In genomic region chr4:132065940-132066495, GRCh38 we compare ENCODE assay signal across 19 cellular contexts.
A peak's percentile ranks its signal among the peaks of the same experiment; 100 is the strongest.
DNase-seq lines count a peak whose midpoint lies in the region; ATAC-seq and TF ChIP-seq lines count a peak whose summit lies in the region.
"Had no signal": no experiment of that assay in that cellular context is flagged by ENCODE, and none has a peak within 500 bp of the region (broad histone marks: within the 10 kb centered on the region; RNA-seq: fewer than 3 reads in every experiment).

No MANE protein-coding gene starts in this region.

- peak; percentile 4 for DNase-seq in AG04450 (ENCODE audit: low read depth, low spot score)
- peak; percentile 30 for DNase-seq in adipocyte (ENCODE audit: low read depth)
- DNase-seq in fibroblast of peridontal ligament (ENCODE audit: extremely low read depth): peak; percentile 15
- no peak for DNase-seq in stimulated activated naive CD4-positive, alpha-beta T cell treated with Interleukin-2 at 50 U/mL for 16 hours (lab: John Stamatoyannopoulos, UW)
- no peak for DNase-seq in GM10266 (ENCODE audit: extremely low spot score)
- DNase-seq in activated CD4-positive, alpha-beta T cell treated with anti-CD3 and anti-CD28 coated beads, Interleukin-2, amount 50 U/mL, for 1 hour: no peak
- DNase-seq: activated CD8-positive, alpha-beta memory T cell treated with anti-CD3 and anti-CD28 coated beads for 24 hours; body of pancreas; CD4-positive, alpha-beta memory T cell; glutamatergic neuron; GM23248; MM.1S; NCI-H2171 treated with DMSO at 0.1 percent for 48 hours; PC-9; stimulated activated CD4-positive, alpha-beta T cell treated with anti-CD3 and anti-CD28 coated beads, Interleukin-4, amount 100 ng/mL, for 4 hours had no signal

- H3K9me3 ChIP-seq in AG04450 (ENCODE audit: control insufficient read depth, insufficient read depth, low read length) (peaks cover 8% of the 10 kb centered on the region), adipocyte (ENCODE audit: control insufficient read depth, low read length) (no peaks in the 10 kb centered on the region)
- H3K9me3 ChIP-seq: body of pancreas had no signal

- no peak overlapping the region for H3K27ac ChIP-seq in AG04450 (ENCODE audit: low read depth, low read length)
- H3K27ac ChIP-seq: body of pancreas, GM23248, neural progenitor cell, PC-9 had no signal

- H3K4me1 ChIP-seq in adipocyte (ENCODE audit: control insufficient read depth, insufficient read depth, low read length): no peaks in the 10 kb centered on the region
- H3K4me1 ChIP-seq: body of pancreas, neural progenitor cell had no signal

- ATAC-seq in HG03565 (IDR thresholded peaks at IDR 0.05; ENCODE audit: unreplicated experiment) (peak; percentile 56), GM18505 (IDR thresholded peaks at IDR 0.05; ENCODE audit: unreplicated experiment) (no peak)
- ATAC-seq: body of pancreas, WTC11 had no signal

- no peaks in the 10 kb centered on the region for H3K27me3 ChIP-seq in AG04450 (ENCODE audit: control insufficient read depth, insufficient read depth, low read length)
- no peaks in the 10 kb centered on the region for H3K27me3 ChIP-seq in adipocyte (replicated peaks; ENCODE audit: control insufficient read depth, insufficient read depth, low read length)
- H3K27me3 ChIP-seq: body of pancreas, neural progenitor cell had no signal

- TF ChIP-seq CTCF in AG04450 (IDR thresholded peaks at IDR 0.05; ENCODE audit: low read depth, low read length) (no peak), GM10266 (IDR thresholded peaks at IDR 0.05; ENCODE audit: control insufficient read depth, insufficient read depth, low read depth, missing control alignments) (no peak)

- no peak overlapping the region for H3K4me3 ChIP-seq in AG04450 (ENCODE audit: low read depth, low read length)
- no peak overlapping the region for H3K4me3 ChIP-seq in adipocyte (ENCODE audit: low read length)
- H3K4me3 ChIP-seq: body of pancreas, GM23248, neural progenitor cell, PC-9 had no signal

- TF ChIP-seq POLR2A in GM18505 (IDR thresholded peaks at IDR 0.05; ENCODE audit: borderline replicate concordance, extremely low read depth, insufficient read depth, insufficient read length): no peak

- CTCF ChIA-PET in AG04450 (lab: Charles Lee): interaction anchor here (0.8 kb wide), 1 partner anchor 16 kb away, joined by 3 read pairs; no protein-coding TSS in a partner anchor

- no peaks in the 10 kb centered on the region for H3K36me3 ChIP-seq in adipocyte (ENCODE audit: control insufficient read depth, insufficient read depth, low read length, severe bottlenecking)
- H3K36me3 ChIP-seq: neural progenitor cell had no signal

- H3K9ac ChIP-seq in adipocyte (ENCODE audit: low read length): no peak overlapping the region
- H3K9ac ChIP-seq: GM23248, neural progenitor cell had no signal

- POLR2A ChIA-PET in AG04450 (lab: Yijun Ruan, JAX): no interaction called here

Comparison
In these comparisons a context has a peak if more than half of its experiments do, and no peak if none do; other contexts are left out.
1. DNase-seq: peak in AG04450 (single experiment), adipocyte (single experiment) and fibroblast of peridontal ligament (single experiment); none in stimulated activated naive CD4-positive, alpha-beta T cell treated with Interleukin-2 at 50 U/mL for 16 hours (single experiment), GM10266 (single experiment) and activated CD4-positive, alpha-beta T cell treated with anti-CD3 and anti-CD28 coated beads, Interleukin-2, amount 50 U/mL, for 1 hour (single experiment).